ENCODE assay signal across 20 cellular contexts in the genomic region with DNA sequence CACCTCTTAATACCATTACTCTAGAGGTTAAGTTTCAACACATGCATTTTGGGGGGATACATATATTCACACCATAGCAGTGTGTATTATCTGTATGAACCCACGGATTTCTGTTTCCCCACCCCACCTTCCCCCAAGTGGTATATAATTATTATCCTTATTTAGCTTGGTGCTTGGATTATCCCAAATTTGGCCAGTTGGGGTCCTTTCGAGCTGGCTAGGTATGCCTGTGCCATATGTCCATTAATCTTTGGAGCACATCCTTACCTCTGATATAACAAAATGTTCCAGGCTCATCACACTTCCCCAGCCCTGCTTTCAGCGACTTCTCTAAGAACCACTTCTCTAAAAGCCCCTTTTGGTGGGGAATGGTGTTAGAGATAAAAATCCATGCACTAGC.
DNase-seq lines count a peak whose midpoint lies in the region; ATAC-seq, FAIRE-seq and TF ChIP-seq lines count a peak whose summit lies in the region.
"Had no signal": no experiment of that assay in that cellular context is flagged by ENCODE, and none has a peak within 500 bp of the region (broad histone marks: within the 10 kb centered on the region; RNA-seq: fewer than 3 reads in every experiment).

No MANE protein-coding gene starts in this region.

- no peaks in the 10 kb centered on the region for H3K9me1 ChIP-seq in keratinocyte (ENCODE audit: control insufficient read depth, extremely low read depth, insufficient read depth, low read length)

- H3K4me3 ChIP-seq in keratinocyte (ENCODE audit: control insufficient read depth in 2 of 3, extremely low read depth in 1 of 3, insufficient read depth in 2 of 3, low read depth in 1 of 3, low read length in 3 of 3) = no peak overlapping the region

- H3K4me3 Mint-ChIP-seq in chondrocyte (ENCODE audit: unreplicated experiment) = no peak overlapping the region
- no peak overlapping the region for H3K4me3 Mint-ChIP-seq in natural killer cell treated with Interleukin-12 subunit alpha and Interleukin-12 subunit beta and Interleukin-15 and Interleukin-18, amount 100 ng/mL, for 72 hours
- H3K4me3 Mint-ChIP-seq: CD8-positive, alpha-beta T cell had no signal

- no peak overlapping the region for H3K4me2 ChIP-seq in keratinocyte (ENCODE audit: control insufficient read depth, extremely low read depth, insufficient read depth, low read depth, low read length)

- peaks cover 16% of the 10 kb centered on the region for H3K4me1 Mint-ChIP-seq in chondrocyte (ENCODE audit: low read depth)
- H3K4me1 Mint-ChIP-seq in natural killer cell treated with Interleukin-12 subunit alpha and Interleukin-12 subunit beta and Interleukin-15 and Interleukin-18, amount 100 ng/mL, for 72 hours (ENCODE audit: low read depth in 2 of 2) = no peaks in the 10 kb centered on the region

- H3K36me3 Mint-ChIP-seq in chondrocyte (ENCODE audit: low read depth) = no peaks in the 10 kb centered on the region
- H3K36me3 Mint-ChIP-seq in natural killer cell treated with Interleukin-12 subunit alpha and Interleukin-12 subunit beta and Interleukin-15 and Interleukin-18, amount 100 ng/mL, for 72 hours = no peaks in the 10 kb centered on the region
- H3K36me3 Mint-ChIP-seq: CD8-positive, alpha-beta T cell had no signal

- DNase-seq in CMK (ENCODE audit: low read depth) = peak; percentile 9
- peak; percentile 28 for DNase-seq in NCI-H524 treated with DMSO at 0.1 percent for 48 hours (lab: John Stamatoyannopoulos, UW)
- DNase-seq in chondrocyte (ENCODE audit: low spot score) = no peak
- DNase-seq in keratinocyte (ENCODE audit: low read depth, low spot score) = no peak
- no peak for DNase-seq in H54 (ENCODE audit: insufficient read length, low spot score)
- no peak for DNase-seq in natural killer cell treated with Interleukin-12 subunit alpha and Interleukin-12 subunit beta and Interleukin-15 and Interleukin-18, amount 100 ng/mL, for 72 hours (ENCODE audit: low spot score)
- DNase-seq: CD8-positive, alpha-beta T cell; DMS79; H7; IMR-90; NCI-H1417 treated with DMSO at 0.1 percent for 48 hours; NCI-H187 treated with DMSO at 0.1 percent for 48 hours; NCI-H2171; NCI-H748 treated with DMSO at 0.1 percent for 48 hours; RPMI8226; SHP77 treated with DMSO at 0.1 percent for 48 hours had no signal

- TF ChIP-seq CTCF in chondrocyte (IDR thresholded peaks at IDR 0.05) (peak; percentile 18), keratinocyte (optimal IDR thresholded peaks at IDR 0.05 in 1 of 3, IDR thresholded peaks at IDR 0.05 in 1 of 3, conservative IDR thresholded peaks at IDR 0.05 in 1 of 3; ENCODE audit: extremely low read depth in 1 of 3, insufficient read depth in 2 of 3, low read length in 3 of 3) (peak in 2 of 3 experiments; percentile 14 to 16)

- dilution Hi-C loops in keratinocyte (cut with MboI; ENCODE audit: extremely low pct_ligation_motif_present, low sequenced_read_pairs) = no loop called here

- H3K9me3 Mint-ChIP-seq in chondrocyte (ENCODE audit: low read depth) = no peaks in the 10 kb centered on the region
- H3K9me3 Mint-ChIP-seq in natural killer cell treated with Interleukin-12 subunit alpha and Interleukin-12 subunit beta and Interleukin-15 and Interleukin-18, amount 100 ng/mL, for 72 hours = no peaks in the 10 kb centered on the region
- H3K9me3 Mint-ChIP-seq: CD8-positive, alpha-beta T cell had no signal

- no peak overlapping the region for H2AFZ ChIP-seq in keratinocyte (ENCODE audit: control insufficient read depth, low read length)

- H3K9me3 ChIP-seq in keratinocyte (ENCODE audit: control insufficient read depth, low read depth, low read length) = no peaks in the 10 kb centered on the region

- no peaks in the 10 kb centered on the region for H3K27me3 ChIP-seq in keratinocyte (ENCODE audit: control insufficient read depth, extremely low read depth, insufficient read depth, low read length)

- TF ChIP-seq POLR2A in H54 (IDR thresholded peaks at IDR 0.05; ENCODE audit: low read depth, low read length) = no peak

- H3K27ac ChIP-seq in keratinocyte (ENCODE audit: control insufficient read depth, insufficient read depth, low read length) = no peak overlapping the region
- H3K27ac ChIP-seq: HL-60 had no signal

- H3K36me3 ChIP-seq in keratinocyte (ENCODE audit: control insufficient read depth in 2 of 2, extremely low read depth in 1 of 2, insufficient read depth in 2 of 2, low read length in 2 of 2) = no peaks in the 10 kb centered on the region

- ATAC-seq in GM18873 (IDR thresholded peaks at IDR 0.05; ENCODE audit: low FRiP score, unreplicated experiment) = no peak
- no peak for ATAC-seq in natural killer cell treated with Interleukin-12 subunit alpha and Interleukin-12 subunit beta and Interleukin-15 and Interleukin-18, amount 100 ng/mL, for 72 hours
- ATAC-seq: CD8-positive, alpha-beta T cell had no signal

- H3K27ac Mint-ChIP-seq in chondrocyte (ENCODE audit: unreplicated experiment) = no peak overlapping the region
- H3K27ac Mint-ChIP-seq in natural killer cell treated with Interleukin-12 subunit alpha and Interleukin-12 subunit beta and Interleukin-15 and Interleukin-18, amount 100 ng/mL, for 72 hours = no peak overlapping the region
- H3K27ac Mint-ChIP-seq: CD8-positive, alpha-beta T cell had no signal

- H3K27me3 Mint-ChIP-seq in chondrocyte (ENCODE audit: low read depth) = no peaks in the 10 kb centered on the region
- peaks cover 6 to 16% of the 10 kb centered on the region in 2 donors for H3K27me3 Mint-ChIP-seq in natural killer cell treated with Interleukin-12 subunit alpha and Interleukin-12 subunit beta and Interleukin-15 and Interleukin-18, amount 100 ng/mL, for 72 hours

- H3K4me1 ChIP-seq in keratinocyte (ENCODE audit: control insufficient read depth, extremely low read depth, insufficient read depth, low read length) = no peaks in the 10 kb centered on the region

- FAIRE-seq in keratinocyte (lab: Jason Lieb, UNC) = no peak
- no peak for FAIRE-seq in H54 (lab: Jason Lieb, UNC)
- FAIRE-seq: A204.1, GM18507 had no signal

- no peak overlapping the region for H3K9ac ChIP-seq in keratinocyte (ENCODE audit: control insufficient read depth, extremely low read depth, insufficient read depth, low read length)

- H4K20me1 ChIP-seq in keratinocyte (ENCODE audit: control insufficient read depth, extremely low read depth, insufficient read depth, low read length) = no peaks in the 10 kb centered on the region

- H3K79me2 ChIP-seq in keratinocyte (ENCODE audit: control insufficient read depth, insufficient read depth, low read length) = no peaks in the 10 kb centered on the region

Comparison
In these comparisons a context has a peak if more than half of its experiments do, and no peak if none do; other contexts are left out.
1. DNase-seq: peak in CMK (single experiment) and NCI-H524 treated with DMSO at 0.1 percent for 48 hours (single experiment); none in chondrocyte (single experiment), keratinocyte (single experiment), H54 (single experiment) and natural killer cell treated with Interleukin-12 subunit alpha and Interleukin-12 subunit beta and Interleukin-15 and Interleukin-18, amount 100 ng/mL, for 72 hours (single experiment).